12 cellular contexts compared by ENCODE assay signal in genomic region chr5:66558562-66558961, GRCh38. TPM values are rescaled to one million over a fixed set of nuclear protein-coding genes. Genes with fewer than 3 reads are reported as not detected.
DNase-seq lines count a peak whose midpoint lies in the region; ATAC-seq lines count a peak whose summit lies in the region.
"Had no signal": no experiment of that assay in that cellular context is flagged by ENCODE, and none has a peak within 500 bp of the region (broad histone marks: within the 10 kb centered on the region; RNA-seq: fewer than 3 reads in every experiment).

No MANE protein-coding gene starts in this region.

- H3K9me3 Mint-ChIP-seq in activated naive CD4-positive, alpha-beta T cell treated with anti-CD3 and anti-CD28 coated beads, Interleukin-2, amount 10 ng/mL, durations not matched to agents 7 days and 5 days, result peaks cover 5% of the 10 kb centered on the region

- H3K27me3 Mint-ChIP-seq in activated naive CD4-positive, alpha-beta T cell treated with anti-CD3 and anti-CD28 coated beads, Interleukin-2, amount 10 ng/mL, durations not matched to agents 7 days and 5 days, result no peaks in the 10 kb centered on the region

- H3K4me3 Mint-ChIP-seq in activated naive CD4-positive, alpha-beta T cell treated with anti-CD3 and anti-CD28 coated beads, Interleukin-2, amount 10 ng/mL, durations not matched to agents 7 days and 5 days, result no peak overlapping the region

- H3K36me3 Mint-ChIP-seq in activated naive CD4-positive, alpha-beta T cell treated with anti-CD3 and anti-CD28 coated beads, Interleukin-2, amount 10 ng/mL, durations not matched to agents 7 days and 5 days, result no peaks in the 10 kb centered on the region

- DNase-seq in activated naive CD4-positive, alpha-beta T cell treated with anti-CD3 and anti-CD28 coated beads, Interleukin-2, amount 10 ng/mL, durations not matched to agents 7 days and 5 days, result peak; percentile 36
- no peak for DNase-seq in activated naive CD4-positive, alpha-beta T cell (lab: John Stamatoyannopoulos, UW)
- DNase-seq in stimulated activated naive CD8-positive, alpha-beta T cell treated with anti-CD3 and anti-CD28 coated beads, Interleukin-15, Interleukin-2, amounts not matched to agents 100 U/mL and 50 U/mL, for 24 hours, result peak; percentile 9
- no peak for DNase-seq in stimulated activated CD4-positive, alpha-beta T cell treated with anti-CD3 and anti-CD28 coated beads, Interleukin-4, amount 100 ng/mL, for 24 hours
- DNase-seq in D341Med (ENCODE audit: low spot score), result no peak
- DNase-seq: BE2C, left ventricle myocardium superior, NCI-H69, sigmoid colon had no signal

- peaks cover 16% of the 10 kb centered on the region for H3K4me1 Mint-ChIP-seq in activated naive CD4-positive, alpha-beta T cell treated with anti-CD3 and anti-CD28 coated beads, Interleukin-2, amount 10 ng/mL, durations not matched to agents 7 days and 5 days

- peak; percentile 77 for ATAC-seq in GM21576 (IDR thresholded peaks at IDR 0.05; ENCODE audit: unreplicated experiment)
- ATAC-seq in HG03565 (IDR thresholded peaks at IDR 0.05; ENCODE audit: unreplicated experiment), result peak; percentile 53
- ATAC-seq in stimulated activated naive CD8-positive, alpha-beta T cell treated with anti-CD3 and anti-CD28 coated beads, Interleukin-15, Interleukin-2, amounts not matched to agents 100 U/mL and 50 U/mL, for 24 hours, result peak; percentile 48
- ATAC-seq in esophagus mucosa, result no peak
- ATAC-seq: left ventricle myocardium superior had no signal

- no peak overlapping the region for H3K27ac Mint-ChIP-seq in activated naive CD4-positive, alpha-beta T cell treated with anti-CD3 and anti-CD28 coated beads, Interleukin-2, amount 10 ng/mL, durations not matched to agents 7 days and 5 days

- CTCF ChIA-PET in activated naive CD4-positive, alpha-beta T cell treated with anti-CD3 and anti-CD28 coated beads, Interleukin-2, amount 10 ng/mL, durations not matched to agents 7 days and 5 days (lab: Charles Lee), result no interaction called here

RNA-seq across cellular contexts. Expression of gene MAST4, which starts 37.6 kb away (rescaled TPM):
- total RNA-seq in esophagus mucosa, result 106 TPM

Comparison
In these comparisons a context has a peak if more than half of its experiments do, and no peak if none do; other contexts are left out.
1. DNase-seq: peak in activated naive CD4-positive, alpha-beta T cell treated with anti-CD3 and anti-CD28 coated beads, Interleukin-2, amount 10 ng/mL, durations not matched to agents 7 days and 5 days (single experiment) and stimulated activated naive CD8-positive, alpha-beta T cell treated with anti-CD3 and anti-CD28 coated beads, Interleukin-15, Interleukin-2, amounts not matched to agents 100 U/mL and 50 U/mL, for 24 hours (single experiment); none in activated naive CD4-positive, alpha-beta T cell (0 of 4), stimulated activated CD4-positive, alpha-beta T cell treated with anti-CD3 and anti-CD28 coated beads, Interleukin-4, amount 100 ng/mL, for 24 hours (single experiment) and D341Med (single experiment).